Comparison of ENCODE assay signal across 9 cellular contexts in genomic region chr10:125024496-125025234, GRCh38.
A peak's percentile ranks its signal among the peaks of the same experiment; 100 is the strongest.
DNase-seq lines count a peak whose midpoint lies in the region; TF ChIP-seq lines count a peak whose summit lies in the region.
"Had no signal": no experiment of that assay in that cellular context is flagged by ENCODE, and none has a peak within 500 bp of the region (broad histone marks: within the 10 kb centered on the region; RNA-seq: fewer than 3 reads in every experiment).

No MANE protein-coding gene starts in this region.

- H3K4me1 ChIP-seq in GM23248 (ENCODE audit: insufficient read depth) = peaks cover 17% of the 10 kb centered on the region

- H3K4me1 Mint-ChIP-seq in mesothelial cell of epicardium = peaks cover 34% of the 10 kb centered on the region

- no peaks in the 10 kb centered on the region for H3K9me2 ChIP-seq in GM23248 (ENCODE audit: insufficient read depth)

- in situ Hi-C loops in GM23248 (cut with MboI) = loop anchor here (25.0 kb wide), 1 partner anchor 688 kb away; the partner anchor contains the start of gene EDRF1

- H3K4me3 ChIP-seq in GM23248 = no peak overlapping the region

- DNase-seq in NAMALWA (ENCODE audit: low spot score) (peak; percentile 39), mesothelial cell of epicardium (ENCODE audit: low spot score in 2 of 2, unreplicated experiment in 2 of 2) (no peak), DMS53 (lab: John Stamatoyannopoulos, UW) (no peak), hippocampal formation (lab: John Stamatoyannopoulos, UW) (no peak), GM23248 (no peak)
- no peak for DNase-seq in activated T-cell treated with anti-CD3 and anti-CD28 coated beads, Interleukin-2, amount 50 U/mL, for 48 hours

- peaks cover 15% of the 10 kb centered on the region; the same call in 1 of the 2 replicates for H4K20me1 ChIP-seq in GM23248 (ENCODE audit: insufficient read depth)

- H3K27me3 ChIP-seq in GM23248 (replicated peaks; ENCODE audit: insufficient read depth) = no peaks in the 10 kb centered on the region

- H3K79me2 ChIP-seq in GM23248 (ENCODE audit: insufficient read depth) = peaks cover 89% of the 10 kb centered on the region

- H3K4me3 Mint-ChIP-seq in mesothelial cell of epicardium = no peak overlapping the region
- H3K4me3 Mint-ChIP-seq: neural crest cell had no signal

- no peaks in the 10 kb centered on the region for H3K36me3 ChIP-seq in GM23248 (ENCODE audit: low read depth)

- H3K4me2 ChIP-seq in GM23248 (ENCODE audit: unreplicated experiment) = no peak overlapping the region

- no peak overlapping the region for H3K9ac ChIP-seq in GM23248

- no peaks in the 10 kb centered on the region for H3K27me3 Mint-ChIP-seq in mesothelial cell of epicardium (ENCODE audit: low read depth)

- H2AFZ ChIP-seq in GM23248 = no peak overlapping the region

- WGBS in GM23248 (ENCODE audit: low coverage in 1 of 2, low lambda C conversion rate in 2 of 2, missing lambda C conversion rate in 2 of 2), 2 experiments = 74 to 75% methylated on average over 16 of the region's 16 CpGs

- peak overlapping the region; percentile 59 for H3K27ac Mint-ChIP-seq in mesothelial cell of epicardium

- H3K9me3 ChIP-seq in GM23248 (ENCODE audit: low read depth) = no peaks in the 10 kb centered on the region

- H3F3A ChIP-seq in GM23248 (ENCODE audit: insufficient read depth) = peaks cover 15% of the 10 kb centered on the region

- no peak for TF ChIP-seq CTCF in 22Rv1 (IDR thresholded peaks at IDR 0.05)
- TF ChIP-seq CTCF in VCaP (conservative IDR thresholded peaks at IDR 0.05) = no peak
- TF ChIP-seq CTCF in mesothelial cell of epicardium (IDR thresholded peaks at IDR 0.05; ENCODE audit: unreplicated experiment) = no peak

- H3K27ac ChIP-seq in 22Rv1 = peak overlapping the region; percentile 62
- H3K27ac ChIP-seq in VCaP = peak overlapping the region; percentile 87
- H3K27ac ChIP-seq in GM23248 = no peak overlapping the region

- peaks cover 6% of the 10 kb centered on the region for H3K9me3 Mint-ChIP-seq in mesothelial cell of epicardium

- H3K36me3 Mint-ChIP-seq in mesothelial cell of epicardium = peaks cover 30% of the 10 kb centered on the region
